1 cellular context compared by ENCODE assay signal in the genomic region with DNA sequence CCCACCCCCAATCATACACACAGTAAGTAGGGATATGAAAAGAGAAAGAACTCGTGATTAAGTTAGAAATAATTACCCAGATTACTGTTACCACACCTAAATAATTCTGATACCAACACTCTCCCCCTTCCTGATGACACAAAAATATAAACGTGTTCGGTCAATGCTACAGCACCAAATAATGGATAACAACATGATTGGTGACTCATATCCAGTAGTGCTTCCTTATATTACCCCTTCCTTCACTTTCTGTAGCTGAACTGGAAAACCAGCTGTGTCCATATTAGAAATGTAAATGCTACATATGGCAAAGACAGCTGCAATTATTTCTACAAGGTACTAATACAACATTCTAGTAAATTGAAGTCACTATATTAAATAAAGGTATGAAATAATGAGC.
TF ChIP-seq lines count a peak whose summit lies in the region.

No MANE protein-coding gene starts in this region.

TF ChIP-seq in IMR-90, 13 proteins besides CTCF, POLR2A, EP300 and RAD21 (continued from another document):
- TF ChIP-seq, protein P1, sequence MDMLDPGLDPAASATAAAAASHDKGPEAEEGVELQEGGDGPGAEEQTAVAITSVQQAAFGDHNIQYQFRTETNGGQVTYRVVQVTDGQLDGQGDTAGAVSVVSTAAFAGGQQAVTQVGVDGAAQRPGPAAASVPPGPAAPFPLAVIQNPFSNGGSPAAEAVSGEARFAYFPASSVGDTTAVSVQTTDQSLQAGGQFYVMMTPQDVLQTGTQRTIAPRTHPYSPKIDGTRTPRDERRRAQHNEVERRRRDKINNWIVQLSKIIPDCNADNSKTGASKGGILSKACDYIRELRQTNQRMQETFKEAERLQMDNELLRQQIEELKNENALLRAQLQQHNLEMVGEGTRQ (IDR thresholded peaks at IDR 0.05; ENCODE audit: low read depth, low read length) = no peak
- TF ChIP-seq FOS (IDR thresholded peaks at IDR 0.05; ENCODE audit: low read depth, low read length) (no peak), SMC3 (IDR thresholded peaks at IDR 0.05; ENCODE audit: low read depth, low read length) (no peak), MAFK (IDR thresholded peaks at IDR 0.05; ENCODE audit: low read depth, low read length) (no peak), CHD1 (IDR thresholded peaks at IDR 0.05; ENCODE audit: low read depth, low read length) (no peak)
